8 cellular contexts compared by ENCODE assay signal in the genomic region with DNA sequence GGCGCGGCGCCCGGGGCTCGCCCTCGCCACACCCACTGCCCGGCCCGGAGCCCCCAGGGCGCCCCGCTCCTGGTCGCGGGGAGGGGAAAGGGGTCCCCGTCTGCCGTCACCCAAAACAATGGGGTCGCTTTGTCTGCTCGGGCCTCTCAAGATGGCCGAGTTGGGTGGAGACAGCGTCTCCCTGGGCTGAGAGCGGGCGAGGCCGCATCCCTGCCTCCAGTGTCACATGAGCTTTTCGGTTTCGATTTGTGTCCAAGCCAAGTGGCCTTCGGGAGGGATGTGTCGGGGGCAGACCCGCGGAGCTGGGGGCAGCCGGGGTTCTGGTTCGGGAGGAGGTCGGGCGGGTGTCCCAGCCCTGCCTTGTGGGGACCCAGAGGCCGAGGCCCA. TPM values are rescaled to one million over a fixed set of nuclear protein-coding genes. Genes with fewer than 3 reads are reported as not detected.
DNase-seq lines count a peak whose midpoint lies in the region; ATAC-seq and TF ChIP-seq lines count a peak whose summit lies in the region.

No MANE protein-coding gene starts in this region.

- H3K27ac Mint-ChIP-seq in activated CD4-positive, alpha-beta T cell treated with anti-CD3 and anti-CD28 coated beads, Interleukin-2, amount 10 ng/mL, durations not matched to agents 24 days and 14 days, result peak overlapping the region; percentile 89

- no peaks in the 10 kb centered on the region for H3K9me3 Mint-ChIP-seq in activated CD4-positive, alpha-beta T cell treated with anti-CD3 and anti-CD28 coated beads, Interleukin-2, amount 10 ng/mL, durations not matched to agents 24 days and 14 days

- ATAC-seq in HG02759 (IDR thresholded peaks at IDR 0.05; ENCODE audit: unreplicated experiment) (peak; percentile 36), left lung (peak; percentile 54)

- peaks cover 11% of the 10 kb centered on the region for H3K36me3 Mint-ChIP-seq in activated CD4-positive, alpha-beta T cell treated with anti-CD3 and anti-CD28 coated beads, Interleukin-2, amount 10 ng/mL, durations not matched to agents 24 days and 14 days (ENCODE audit: low read depth)

- intact Hi-C loops in activated CD4-positive, alpha-beta T cell treated with anti-CD3 and anti-CD28 coated beads, Interleukin-2, amount 10 ng/mL, durations not matched to agents 24 days and 14 days (cut with micrococcal nuclease), result loop anchor here (2.0 kb wide), 5 partner anchors 56 to 258 kb away; partner anchors contain the start of genes HSP90AA1, PPP2R5C and WDR20
- intact Hi-C loops in left lung (cut with DNase I), result no loop called here

- H3K4me3 ChIP-seq in coronary artery, result peak overlapping the region; percentile 100
- peak overlapping the region; percentile 97 to 100 for H3K4me3 ChIP-seq in left lung

- peak; percentile 25 for DNase-seq in NCI-H1436 (lab: John Stamatoyannopoulos, UW)
- DNase-seq in NCI-H1436 treated with DMSO at 0.1 percent for 48 hours (lab: John Stamatoyannopoulos, UW), result no peak
- DNase-seq in NCI-H146 (lab: John Stamatoyannopoulos, UW), result peak; percentile 52
- peak; percentile 92 for DNase-seq in activated CD4-positive, alpha-beta T cell treated with anti-CD3 and anti-CD28 coated beads, Interleukin-2, amount 10 ng/mL, durations not matched to agents 24 days and 14 days
- DNase-seq in coronary artery (ENCODE audit: low spot score), result peak; percentile 84
- DNase-seq in left lung, result peak; percentile 80 to 86
- peak; percentile 37 to 47 for DNase-seq in stimulated activated CD4-positive, alpha-beta T cell treated with anti-CD3 and anti-CD28 coated beads, Interleukin-4, amount 100 ng/mL, for 48 hours (ENCODE audit: low read depth in 2 of 2)

- TF ChIP-seq CTCF in coronary artery (IDR thresholded peaks at IDR 0.05), result no peak
- no peak for TF ChIP-seq CTCF in left lung (IDR thresholded peaks at IDR 0.05)

- H3K36me3 ChIP-seq in left lung, result peaks cover 0 to 8% of the 10 kb centered on the region in 2 donors

- H3K27ac ChIP-seq in coronary artery, result peak overlapping the region; percentile 96 to 99
- H3K27ac ChIP-seq in left lung, result peak overlapping the region; percentile 94 to 97

- H3K4me1 Mint-ChIP-seq in activated CD4-positive, alpha-beta T cell treated with anti-CD3 and anti-CD28 coated beads, Interleukin-2, amount 10 ng/mL, durations not matched to agents 24 days and 14 days, result peaks cover 37% of the 10 kb centered on the region

- H3K27me3 Mint-ChIP-seq in activated CD4-positive, alpha-beta T cell treated with anti-CD3 and anti-CD28 coated beads, Interleukin-2, amount 10 ng/mL, durations not matched to agents 24 days and 14 days, result peaks cover 2% of the 10 kb centered on the region

- peak overlapping the region; percentile 91 for H3K4me3 Mint-ChIP-seq in activated CD4-positive, alpha-beta T cell treated with anti-CD3 and anti-CD28 coated beads, Interleukin-2, amount 10 ng/mL, durations not matched to agents 24 days and 14 days

- H3K4me1 ChIP-seq in left lung, result peaks cover 15 to 57% of the 10 kb centered on the region in 2 donors

- no peaks in the 10 kb centered on the region for H3K9me3 ChIP-seq in left lung

- H3K27me3 ChIP-seq in left lung, result no peaks in the 10 kb centered on the region

RNA-seq across cellular contexts. Expression of gene DYNC1H1, which starts 0.8 kb away (rescaled TPM):
- 265 and 272 TPM in 2 replicates for total RNA-seq in activated CD4-positive, alpha-beta T cell treated with anti-CD3 and anti-CD28 coated beads, Interleukin-2, amount 10 ng/mL, durations not matched to agents 24 days and 14 days
- 100 to 1,000 TPM; 492 to 514 TPM for total RNA-seq in left lung
